Comparison of ENCODE assay signal across 8 cellular contexts in the genomic region with DNA sequence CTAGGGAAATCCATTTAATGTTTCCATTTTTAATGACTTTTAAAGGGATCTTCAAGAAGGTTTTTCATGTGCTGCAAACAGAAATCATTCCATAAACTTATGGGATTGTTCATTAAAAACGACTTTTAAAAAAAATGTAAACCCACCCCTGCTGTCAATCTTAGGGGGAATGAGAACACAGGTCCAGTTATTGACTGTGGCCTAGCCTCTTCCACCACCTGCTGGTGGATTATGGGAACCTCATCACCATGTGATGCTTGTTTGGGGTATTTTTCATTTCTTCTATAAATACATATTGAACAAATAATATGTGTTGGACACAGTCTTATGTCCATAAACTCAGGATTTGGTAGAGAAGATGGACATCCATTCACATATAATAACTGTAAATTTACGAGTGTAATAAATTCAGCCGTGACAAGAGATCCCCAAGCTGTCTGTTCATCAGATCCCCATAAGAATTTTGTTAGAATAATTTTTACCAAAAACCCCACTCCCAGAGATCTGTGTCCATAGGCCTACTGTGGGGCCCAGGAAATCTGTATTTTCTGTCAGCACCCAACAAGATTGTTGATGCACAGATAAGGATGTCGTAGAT. TPM values are rescaled to one million over a fixed set of nuclear protein-coding genes. Genes with fewer than 3 reads are reported as not detected.
DNase-seq lines count a peak whose midpoint lies in the region; ATAC-seq, FAIRE-seq and TF ChIP-seq lines count a peak whose summit lies in the region.

No MANE protein-coding gene starts in this region.

- H3K27ac ChIP-seq in foreskin keratinocyte, result no peak overlapping the region
- H3K27ac ChIP-seq in parathyroid adenoma, result no peak overlapping the region

- H3K36me3 ChIP-seq in parathyroid adenoma (ENCODE audit: control insufficient read depth, insufficient read depth, low read length), result no peaks in the 10 kb centered on the region

- TF ChIP-seq CTCF in GM10266 (IDR thresholded peaks at IDR 0.05; ENCODE audit: control insufficient read depth, insufficient read depth, low read depth, missing control alignments) (peak; percentile 68), foreskin keratinocyte (conservative IDR thresholded peaks at IDR 0.05) (peak; percentile 90), parathyroid adenoma (IDR thresholded peaks at IDR 0.05) (peak; percentile 96)

- H3K4me1 ChIP-seq in foreskin keratinocyte (no peaks in the 10 kb centered on the region), parathyroid adenoma (peaks cover 28% of the 10 kb centered on the region)

- H3K27me3 ChIP-seq in foreskin keratinocyte, result no peaks in the 10 kb centered on the region
- no peaks in the 10 kb centered on the region for H3K27me3 ChIP-seq in parathyroid adenoma (ENCODE audit: control insufficient read depth, insufficient read depth, low read length)

- H3K4me3 ChIP-seq in parathyroid adenoma (ENCODE audit: low read depth, low read length), result no peak overlapping the region

- no peaks in the 10 kb centered on the region for H3K9me3 ChIP-seq in parathyroid adenoma (ENCODE audit: control insufficient read depth, low read length)

- peak overlapping the region; percentile 54 for H2AFZ ChIP-seq in parathyroid adenoma

- ATAC-seq in foreskin keratinocyte (peak; percentile 59), GM21360 (IDR thresholded peaks at IDR 0.05; ENCODE audit: unreplicated experiment) (no peak), GM19395 (IDR thresholded peaks at IDR 0.05; ENCODE audit: unreplicated experiment) (no peak)

- peak; percentile 94 for FAIRE-seq in A204.1 (lab: Jason Lieb, UNC)

- no peak overlapping the region for H3K4me2 ChIP-seq in parathyroid adenoma (ENCODE audit: low read length)

- no peaks in the 10 kb centered on the region for H3K79me2 ChIP-seq in parathyroid adenoma

- DNase-seq in GM10266 (ENCODE audit: extremely low spot score) (peak; percentile 70), NCI-H2107 (lab: John Stamatoyannopoulos, UW) (peak; percentile 29), foreskin keratinocyte (no peak)
- DNase-seq in activated CD4-positive, alpha-beta T cell treated with anti-CD3 and anti-CD28 coated beads, Interleukin-2, amount 50 U/mL, for 48 hours, result peak; percentile 36 to 48

- H3K9ac ChIP-seq in parathyroid adenoma, result no peak overlapping the region

RNA-seq across cellular contexts. Expression of gene TMC5, which starts 42.0 kb away (rescaled TPM):
- 0.21 and 0.65 TPM in 2 replicates for total RNA-seq in foreskin keratinocyte
- 0.18 and 0.29 TPM in 2 replicates for polyA plus RNA-seq in foreskin keratinocyte

Comparison
In these comparisons a context has a peak if more than half of its experiments do, and no peak if none do; other contexts are left out.
1. DNase-seq: peak in GM10266 (single experiment), NCI-H2107 (single experiment) and activated CD4-positive, alpha-beta T cell treated with anti-CD3 and anti-CD28 coated beads, Interleukin-2, amount 50 U/mL, for 48 hours (2 of 2); none in foreskin keratinocyte (0 of 2).
2. Peak in every context shown above with its lines, with median percentiles within 50 percentile points of each other: CTCF ChIP-seq.